8 cellular contexts compared by ENCODE assay signal in the genomic region with DNA sequence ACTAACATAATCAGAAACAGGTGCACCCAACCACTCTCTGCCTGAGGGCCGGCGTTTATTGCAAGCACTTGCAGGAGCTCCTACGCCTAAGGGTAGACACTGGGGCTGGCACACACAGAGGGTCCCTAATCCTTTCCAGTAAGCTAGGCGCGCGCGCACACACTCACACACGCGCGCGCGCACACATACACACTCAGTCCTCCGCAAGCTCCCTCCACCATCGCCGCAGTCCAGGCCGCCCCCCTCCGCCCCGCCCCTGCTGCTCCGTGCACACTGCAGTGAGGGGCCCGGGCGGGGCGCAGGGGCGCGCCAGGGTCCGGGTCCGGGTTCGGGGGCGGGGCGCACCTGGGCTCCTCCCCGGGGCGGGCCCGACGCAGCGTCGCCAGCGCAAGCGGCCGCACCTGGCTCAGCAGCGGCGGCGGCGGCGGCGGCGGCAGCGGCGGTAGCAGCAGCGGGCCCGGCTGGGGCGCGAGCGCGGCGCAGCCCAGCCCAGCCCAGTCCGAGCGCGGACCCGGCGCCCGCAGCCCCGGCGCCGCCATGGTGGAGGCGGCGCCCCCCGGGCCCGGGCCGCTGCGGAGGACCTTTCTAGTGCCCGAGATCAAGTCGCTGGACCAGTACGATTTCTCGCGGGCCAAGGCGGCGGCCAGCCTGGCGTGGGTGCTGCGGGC. TPM values are rescaled to one million over a fixed set of nuclear protein-coding genes. Genes with fewer than 3 reads are reported as not detected.
DNase-seq lines count a peak whose midpoint lies in the region; ATAC-seq and TF ChIP-seq lines count a peak whose summit lies in the region.

A gene with protein sequence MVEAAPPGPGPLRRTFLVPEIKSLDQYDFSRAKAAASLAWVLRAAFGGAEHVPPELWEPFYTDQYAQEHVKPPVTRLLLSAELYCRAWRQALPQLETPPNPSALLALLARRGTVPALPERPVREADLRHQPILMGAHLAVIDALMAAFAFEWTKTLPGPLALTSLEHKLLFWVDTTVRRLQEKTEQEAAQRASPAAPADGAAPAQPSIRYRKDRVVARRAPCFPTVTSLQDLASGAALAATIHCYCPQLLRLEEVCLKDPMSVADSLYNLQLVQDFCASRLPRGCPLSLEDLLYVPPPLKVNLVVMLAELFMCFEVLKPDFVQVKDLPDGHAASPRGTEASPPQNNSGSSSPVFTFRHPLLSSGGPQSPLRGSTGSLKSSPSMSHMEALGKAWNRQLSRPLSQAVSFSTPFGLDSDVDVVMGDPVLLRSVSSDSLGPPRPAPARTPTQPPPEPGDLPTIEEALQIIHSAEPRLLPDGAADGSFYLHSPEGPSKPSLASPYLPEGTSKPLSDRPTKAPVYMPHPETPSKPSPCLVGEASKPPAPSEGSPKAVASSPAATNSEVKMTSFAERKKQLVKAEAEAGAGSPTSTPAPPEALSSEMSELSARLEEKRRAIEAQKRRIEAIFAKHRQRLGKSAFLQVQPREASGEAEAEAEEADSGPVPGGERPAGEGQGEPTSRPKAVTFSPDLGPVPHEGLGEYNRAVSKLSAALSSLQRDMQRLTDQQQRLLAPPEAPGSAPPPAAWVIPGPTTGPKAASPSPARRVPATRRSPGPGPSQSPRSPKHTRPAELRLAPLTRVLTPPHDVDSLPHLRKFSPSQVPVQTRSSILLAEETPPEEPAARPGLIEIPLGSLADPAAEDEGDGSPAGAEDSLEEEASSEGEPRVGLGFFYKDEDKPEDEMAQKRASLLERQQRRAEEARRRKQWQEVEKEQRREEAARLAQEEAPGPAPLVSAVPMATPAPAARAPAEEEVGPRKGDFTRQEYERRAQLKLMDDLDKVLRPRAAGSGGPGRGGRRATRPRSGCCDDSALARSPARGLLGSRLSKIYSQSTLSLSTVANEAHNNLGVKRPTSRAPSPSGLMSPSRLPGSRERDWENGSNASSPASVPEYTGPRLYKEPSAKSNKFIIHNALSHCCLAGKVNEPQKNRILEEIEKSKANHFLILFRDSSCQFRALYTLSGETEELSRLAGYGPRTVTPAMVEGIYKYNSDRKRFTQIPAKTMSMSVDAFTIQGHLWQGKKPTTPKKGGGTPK (plus strand): TSS at position 398 of the 668 bp plus-strand sequence. CDS start 140 bp downstream, at position 538.

- peak; percentile 81 for DNase-seq in DMS79 treated with DMSO at 0.1 percent for 48 hours (lab: John Stamatoyannopoulos, UW)
- DNase-seq in KBM-7, result peak; percentile 60
- peak; percentile 39 to 61 for DNase-seq in SHP77 (lab: John Stamatoyannopoulos, UW)
- peak; percentile 65 for DNase-seq in left lobe of liver (ENCODE audit: low spot score)
- DNase-seq in stimulated activated CD8-positive, alpha-beta memory T cell treated with anti-CD3 and anti-CD28 coated beads, Interleukin-15, amount 100 ng/mL, for 24 hours (ENCODE audit: low read depth), result peak; percentile 19
- DNase-seq in globus pallidus (ENCODE audit: low spot score), result no peak

- in situ Hi-C loops in KBM-7 (cut with MboI; ENCODE audit: low pct_unique_long_range_greater_than_20kb, low sequenced_read_pairs), result no loop called here

- peaks cover 0 to 3% (median 0%) of the 10 kb centered on the region in 5 experiments for H3K9me3 Mint-ChIP-seq in brain

- peaks cover 11% of the 10 kb centered on the region for H3K36me3 Mint-ChIP-seq in brain

- no peak for TF ChIP-seq CTCF in brain (conservative IDR thresholded peaks at IDR 0.05)

- ATAC-seq in left lobe of liver, result peak; percentile 93
- no peak for ATAC-seq in HG02981 (IDR thresholded peaks at IDR 0.05; ENCODE audit: unreplicated experiment)

- H3K27me3 Mint-ChIP-seq in brain, result peaks cover 19% of the 10 kb centered on the region

- H3K4me3 Mint-ChIP-seq in brain, result peak within 1 kb of the TSS; percentile 82 to 87 (median 85)

- H3K4me1 Mint-ChIP-seq in brain, result peaks cover 21% of the 10 kb centered on the region

- H3K27ac Mint-ChIP-seq in brain, result peak within 1 kb of the TSS; percentile 1 to 89 (median 73)

RNA-seq across cellular contexts. Expression of the gene that starts here (rescaled TPM):
- 37.7 TPM for polyA plus RNA-seq in brain (ENCODE audit: insufficient read depth, low read depth, low replicate concordance)
- total RNA-seq in left lobe of liver, result 40.8 TPM
